Comparison of ENCODE assay signal across 25 cellular contexts in genomic region chr7:149256568-149256967, GRCh38.
"Had no signal": no experiment of that assay in that cellular context is flagged by ENCODE, and none has a peak within 500 bp of the region (broad histone marks: within the 10 kb centered on the region; RNA-seq: fewer than 3 reads in every experiment).

No MANE protein-coding gene starts in this region.

- H3K4me2 ChIP-seq: hepatocyte had no signal

- H3K36me3 Mint-ChIP-seq: natural killer cell treated with Interleukin-12 subunit alpha and Interleukin-12 subunit beta and Interleukin-15 and Interleukin-18, amount 100 ng/mL, for 72 hours had no signal

- DNase-seq: effector memory CD4-positive, alpha-beta T cell; gastrocnemius medialis; heart left ventricle; kidney; mesenchymal stem cell; mucosa of descending colon; naive B cell; right lobe of liver; small intestine; stimulated activated CD4-positive, alpha-beta T cell treated with anti-CD3 and anti-CD28 coated beads, Interleukin-12 subunit alpha, Interleukin-12 subunit beta, amount 100 ng/mL, for 4 hours; stimulated activated CD4-positive, alpha-beta T cell treated with anti-CD3 and anti-CD28 coated beads, Interleukin-1b, Interleukin-23, amount 100 ng/mL, for 48 hours; stimulated activated CD4-positive, alpha-beta T cell treated with anti-CD3 and anti-CD28 coated beads, Interleukin-4, amount 100 ng/mL, for 24 hours; upper lobe of left lung had no signal

- H3K27me3 Mint-ChIP-seq: naive B cell; natural killer cell treated with Interleukin-12 subunit alpha and Interleukin-12 subunit beta and Interleukin-15 and Interleukin-18, amount 100 ng/mL, for 72 hours; progenitor cell of endocrine pancreas; stimulated activated memory B cell treated with anti-CD40 and anti-IgM and Interleukin-4, amounts not matched to agents 10 μg/mL and 1 μg/mL and 100 μg/mL, for 72 hours; stimulated activated naive CD8-positive, alpha-beta T cell treated with anti-CD3 and anti-CD28 coated beads, Interleukin-15, Interleukin-2, amounts not matched to agents 100 ng/mL and 50 ng/mL, for 24 hours had no signal

- H3K9me3 ChIP-seq: gastrocnemius medialis, heart left ventricle, mucosa of descending colon, right lobe of liver, thoracic aorta, tibial nerve, upper lobe of left lung had no signal

- H3K27ac Mint-ChIP-seq: mesothelial cell of epicardium; natural killer cell treated with Interleukin-12 subunit alpha and Interleukin-12 subunit beta and Interleukin-15 and Interleukin-18, amount 100 ng/mL, for 72 hours; progenitor cell of endocrine pancreas; stimulated activated memory B cell treated with anti-CD40 and anti-IgM and Interleukin-4, amounts not matched to agents 10 μg/mL and 1 μg/mL and 100 μg/mL, for 72 hours had no signal

- H3K27me3 ChIP-seq: gastrocnemius medialis, heart left ventricle, hepatocyte, right lobe of liver, tibial nerve, upper lobe of left lung had no signal

- H3K79me2 ChIP-seq: hepatocyte, parathyroid adenoma had no signal

- H3K4me3 ChIP-seq: coronary artery, gastrocnemius medialis, heart left ventricle, hepatocyte, mucosa of descending colon, right lobe of liver, thoracic aorta, tibial nerve, upper lobe of left lung had no signal

- ATAC-seq: gastrocnemius medialis; heart left ventricle; left lobe of liver; mucosa of descending colon; natural killer cell treated with Interleukin-12 subunit alpha and Interleukin-12 subunit beta and Interleukin-15 and Interleukin-18, amount 100 ng/mL, for 72 hours; right lobe of liver; stimulated activated memory B cell treated with anti-CD40 and anti-IgM and Interleukin-4, amounts not matched to agents 10 μg/mL and 1 μg/mL and 100 μg/mL, for 72 hours had no signal

- H3K4me3 Mint-ChIP-seq: mesothelial cell of epicardium; natural killer cell treated with Interleukin-12 subunit alpha and Interleukin-12 subunit beta and Interleukin-15 and Interleukin-18, amount 100 ng/mL, for 72 hours; neural crest cell; stimulated activated memory B cell treated with anti-CD40 and anti-IgM and Interleukin-4, amounts not matched to agents 10 μg/mL and 1 μg/mL and 100 μg/mL, for 72 hours; stimulated activated naive CD8-positive, alpha-beta T cell treated with anti-CD3 and anti-CD28 coated beads, Interleukin-15, Interleukin-2, amounts not matched to agents 100 ng/mL and 50 ng/mL, for 24 hours had no signal

- H3K9me3 Mint-ChIP-seq: mesothelial cell of epicardium; naive B cell; natural killer cell treated with Interleukin-12 subunit alpha and Interleukin-12 subunit beta and Interleukin-15 and Interleukin-18, amount 100 ng/mL, for 72 hours; neural crest cell; stimulated activated memory B cell treated with anti-CD40 and anti-IgM and Interleukin-4, amounts not matched to agents 10 μg/mL and 1 μg/mL and 100 μg/mL, for 72 hours; stimulated activated naive CD8-positive, alpha-beta T cell treated with anti-CD3 and anti-CD28 coated beads, Interleukin-15, Interleukin-2, amounts not matched to agents 100 ng/mL and 50 ng/mL, for 24 hours had no signal

- H3K9ac ChIP-seq: parathyroid adenoma had no signal

- H2AFZ ChIP-seq: hepatocyte, parathyroid adenoma had no signal

- H3K4me1 ChIP-seq: parathyroid adenoma, right lobe of liver had no signal

- H3K27ac ChIP-seq: coronary artery, heart left ventricle, hepatocyte, parathyroid adenoma, right lobe of liver, thoracic aorta, tibial nerve, upper lobe of left lung had no signal
